In the genomic region with DNA sequence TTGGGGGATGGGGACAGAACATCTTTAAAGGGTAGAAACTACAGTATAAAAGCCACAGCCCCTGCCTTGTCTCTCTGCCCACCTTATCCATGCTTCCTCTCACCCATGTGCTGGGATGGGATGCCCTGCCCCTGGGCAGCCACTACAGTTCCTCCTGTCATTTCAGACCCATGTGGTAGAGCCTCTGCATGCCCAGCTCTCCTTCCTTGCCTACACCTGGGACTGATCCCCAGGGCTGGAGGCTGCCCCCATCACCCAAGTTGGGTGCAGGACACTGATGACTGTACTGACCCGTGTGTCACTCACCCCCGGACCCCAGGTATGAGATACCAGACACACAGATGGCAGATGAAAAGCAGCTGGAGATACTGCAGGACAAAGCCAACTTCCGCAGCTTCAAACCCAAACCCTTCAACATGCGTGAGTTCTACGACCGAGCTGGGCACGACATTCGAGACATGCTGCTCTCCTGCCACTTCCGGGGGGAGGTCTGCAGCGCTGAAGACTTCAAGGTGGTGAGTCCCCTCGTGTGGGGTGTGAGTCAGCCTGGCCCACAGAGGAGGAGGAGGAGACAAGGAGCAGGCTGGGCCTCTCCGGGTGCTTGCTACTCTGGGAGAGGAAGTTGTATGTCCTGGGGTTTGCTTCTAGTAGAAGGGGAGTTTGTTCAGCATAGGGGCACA, we compare ENCODE assay signal across 8 cellular contexts. TPM values are rescaled to one million over a fixed set of nuclear protein-coding genes. Genes with fewer than 3 reads are reported as not detected.
DNase-seq lines count a peak whose midpoint lies in the region; ATAC-seq and TF ChIP-seq lines count a peak whose summit lies in the region.
"Had no signal": no experiment of that assay in that cellular context is flagged by ENCODE, and none has a peak within 500 bp of the region (broad histone marks: within the 10 kb centered on the region; RNA-seq: fewer than 3 reads in every experiment).

No MANE protein-coding gene starts in this region.

- TF ChIP-seq CTCF in type B pancreatic cell (conservative IDR thresholded peaks at IDR 0.05), result no peak

- peaks cover 5% of the 10 kb centered on the region for H3K36me3 Mint-ChIP-seq in central memory CD8-positive, alpha-beta T cell (ENCODE audit: insufficient read depth)
- peaks cover 7% of the 10 kb centered on the region for H3K36me3 Mint-ChIP-seq in type B pancreatic cell

- H3K4me1 Mint-ChIP-seq in central memory CD8-positive, alpha-beta T cell, result peaks cover 26% of the 10 kb centered on the region
- H3K4me1 Mint-ChIP-seq in type B pancreatic cell (ENCODE audit: unreplicated experiment), result peaks cover 18% of the 10 kb centered on the region

- DNase-seq in activated effector memory CD4-positive, alpha-beta T cell treated with anti-CD3 and anti-CD28 coated beads, Interleukin-2, amount 50 U/mL, for 16 hours, result peak; percentile 71
- no peak for DNase-seq in activated effector memory CD4-positive, alpha-beta T cell treated with Interleukin-2 at 50 U/mL for 16 hours
- DNase-seq in central memory CD8-positive, alpha-beta T cell (ENCODE audit: low spot score in 2 of 2), result no peak
- no peak for DNase-seq in type B pancreatic cell (ENCODE audit: extremely low spot score, unreplicated experiment)
- DNase-seq in GM03348 (ENCODE audit: low spot score), result no peak
- DNase-seq in SW480 (ENCODE audit: low spot score), result no peak
- DNase-seq: esophagus squamous epithelium had no signal

- peak overlapping the region; percentile 24 for H3K4me3 Mint-ChIP-seq in central memory CD8-positive, alpha-beta T cell
- peak overlapping the region; percentile 71 for H3K4me3 Mint-ChIP-seq in type B pancreatic cell

- no peak for ATAC-seq in central memory CD8-positive, alpha-beta T cell (replicated peaks; ENCODE audit: extremely low read depth, poor library complexity, severe bottlenecking)
- ATAC-seq: A549 had no signal

- peaks cover 76% of the 10 kb centered on the region for H3K27me3 Mint-ChIP-seq in central memory CD8-positive, alpha-beta T cell
- H3K27me3 Mint-ChIP-seq in type B pancreatic cell, result peaks cover 48% of the 10 kb centered on the region

- H3K9me3 Mint-ChIP-seq in central memory CD8-positive, alpha-beta T cell, result no peaks in the 10 kb centered on the region
- no peaks in the 10 kb centered on the region for H3K9me3 Mint-ChIP-seq in type B pancreatic cell

- no peak overlapping the region for H3K27ac Mint-ChIP-seq in central memory CD8-positive, alpha-beta T cell (ENCODE audit: low read depth)
- peak overlapping the region; percentile 41 for H3K27ac Mint-ChIP-seq in type B pancreatic cell

RNA-seq across cellular contexts. Expression of gene ASIC1, which starts 2.2 kb away (rescaled TPM):
- total RNA-seq in type B pancreatic cell (ENCODE audit: low replicate concordance), result 5.5 and 18.1 TPM in 2 replicates

RNA-seq across cellular contexts. Expression of gene SMARCD1, which starts 25.6 kb away (rescaled TPM):
- total RNA-seq in type B pancreatic cell (ENCODE audit: low replicate concordance), result 55.0 and 100 TPM in 2 replicates

RNA-seq across cellular contexts. Expression of gene RACGAP1, which starts 34.3 kb away (rescaled TPM):
- 32.4 and 70.6 TPM in 2 replicates for total RNA-seq in type B pancreatic cell (ENCODE audit: low replicate concordance)

RNA-seq across cellular contexts. Expression of gene GPD1, which starts 44.2 kb away (rescaled TPM):
- total RNA-seq in type B pancreatic cell (ENCODE audit: low replicate concordance), result 9.0 and 12.5 TPM in 2 replicates

RNA-seq across cellular contexts. Expression of gene COX14, which starts 52.5 kb away (rescaled TPM):
- 42.6 and 55.2 TPM in 2 replicates for total RNA-seq in type B pancreatic cell (ENCODE audit: low replicate concordance)
